In the genomic region with DNA sequence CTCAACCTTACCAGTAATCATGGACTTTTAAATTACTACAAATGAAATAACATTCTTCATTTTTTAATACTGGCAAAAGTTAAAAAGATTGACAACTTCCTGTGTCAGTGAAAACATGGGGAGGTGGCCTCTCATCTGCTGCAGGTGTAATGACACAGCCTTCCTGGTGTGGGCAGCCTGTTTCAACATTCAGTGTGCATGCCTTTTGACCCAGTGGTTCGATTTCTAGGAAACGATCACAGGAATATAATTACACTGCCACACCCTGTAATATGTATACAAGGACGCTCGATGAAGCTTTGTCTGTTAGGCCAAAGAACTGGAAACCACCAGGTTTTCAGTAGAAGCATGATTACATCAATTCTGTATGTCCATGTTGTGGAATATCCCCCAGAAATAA, we compare ENCODE assay signal across 8 cellular contexts.
DNase-seq lines count a peak whose midpoint lies in the region; ATAC-seq and TF ChIP-seq lines count a peak whose summit lies in the region.

No MANE protein-coding gene starts in this region.

- H3K4me1 ChIP-seq in vagina (no peaks in the 10 kb centered on the region), adrenal gland (replicated peaks in 1 of 2) (no peaks in the 10 kb centered on the region)

- WGBS in adrenal gland, 4 donors = 41 to 77% (median 60%) methylated on average over 4 of the region's 4 CpGs

- intact Hi-C loops in vagina (cut with DNase I) (no loop called here), adrenal gland (cut with DNase I) (no loop called here)

- no peak for ATAC-seq in GM18870 (IDR thresholded peaks at IDR 0.05; ENCODE audit: unreplicated experiment)

- H3K4me3 ChIP-seq in choroid plexus epithelial cell (ENCODE audit: low read depth, low read length) (no peak overlapping the region), vagina (no peak overlapping the region), adrenal gland (no peak overlapping the region)

- H3K27ac ChIP-seq in vagina = no peak overlapping the region
- no peak overlapping the region for H3K27ac ChIP-seq in adrenal gland

- no peaks in the 10 kb centered on the region for H3K36me3 ChIP-seq in vagina
- H3K36me3 ChIP-seq in adrenal gland (replicated peaks in 1 of 2) = no peaks in the 10 kb centered on the region

- H3K9me3 ChIP-seq in vagina = no peaks in the 10 kb centered on the region
- no peaks in the 10 kb centered on the region for H3K9me3 ChIP-seq in adrenal gland (replicated peaks in 1 of 3)

- H3K27me3 ChIP-seq in vagina (no peaks in the 10 kb centered on the region), adrenal gland (no peaks in the 10 kb centered on the region)

- TF ChIP-seq POLR2A in vagina (IDR thresholded peaks at IDR 0.05) (no peak), adrenal gland (IDR thresholded peaks at IDR 0.05) (no peak)

- DNase-seq in DMS53 (lab: John Stamatoyannopoulos, UW) = peak; percentile 82
- DNase-seq in HuH-7.5 (ENCODE audit: low spot score) = peak; percentile 61
- DNase-seq in T-helper 22 cell (ENCODE audit: low read depth) = peak; percentile 17
- DNase-seq in choroid plexus epithelial cell (ENCODE audit: low read depth) = no peak
- peak; percentile 38 to 45 for DNase-seq in stimulated activated CD4-positive, alpha-beta T cell treated with anti-CD3 and anti-CD28 coated beads, Interleukin-2, amount 100 ng/mL, for 24 hours
- DNase-seq in vagina (ENCODE audit: extremely low spot score in 2 of 2) = no peak
- DNase-seq in adrenal gland = no peak

- TF ChIP-seq CTCF in choroid plexus epithelial cell (conservative IDR thresholded peaks at IDR 0.05; ENCODE audit: low read depth, low read length) (peak; percentile 16), vagina (IDR thresholded peaks at IDR 0.05) (no peak), adrenal gland (IDR thresholded peaks at IDR 0.05) (peak in 1 of 6 experiments; percentile 10)

Comparison
In these comparisons a context has a peak if more than half of its experiments do, and no peak if none do; other contexts are left out.
1. DNase-seq: peak in DMS53 (single experiment), HuH-7.5 (single experiment), T-helper 22 cell (single experiment) and stimulated activated CD4-positive, alpha-beta T cell treated with anti-CD3 and anti-CD28 coated beads, Interleukin-2, amount 100 ng/mL, for 24 hours (2 of 2); none in choroid plexus epithelial cell (single experiment), vagina (0 of 2) and adrenal gland (0 of 7).